Comparison of ENCODE assay signal across 21 cellular contexts in the genomic region with DNA sequence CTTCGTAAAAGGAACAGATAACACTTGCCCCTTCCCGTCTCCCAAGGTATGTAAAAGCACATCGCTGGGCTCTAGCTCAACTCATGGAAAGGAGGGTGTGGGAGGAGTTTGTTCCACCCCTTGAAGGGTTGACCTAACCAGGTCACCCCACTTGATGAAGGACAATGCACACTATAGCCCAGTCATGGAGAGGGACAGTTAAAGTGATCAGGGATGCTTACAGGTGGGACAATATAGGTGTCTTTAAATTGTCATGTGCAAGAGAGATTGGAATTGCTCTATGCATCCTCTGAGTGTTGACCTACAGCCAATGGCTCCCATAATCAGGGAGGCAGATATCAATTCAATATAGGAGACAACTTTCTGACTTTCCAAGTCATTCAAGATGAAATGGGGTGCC.
"Had no signal": no experiment of that assay in that cellular context is flagged by ENCODE, and none has a peak within 500 bp of the region (broad histone marks: within the 10 kb centered on the region; RNA-seq: fewer than 3 reads in every experiment).

No MANE protein-coding gene starts in this region.

- H3K4me3 ChIP-seq: coronary artery, dorsolateral prefrontal cortex, esophagus squamous epithelium, gastrocnemius medialis, heart right ventricle, left lung, lower lobe of right lung, mucosa of descending colon had no signal

- H3K4me1 Mint-ChIP-seq: naive B cell had no signal

- H3K36me3 ChIP-seq: esophagus squamous epithelium, gastrocnemius medialis, heart right ventricle, left lung, lower lobe of right lung had no signal

- H3K4me1 ChIP-seq: left lung, lower lobe of right lung had no signal

- ATAC-seq: gastrocnemius medialis, heart right ventricle, left cardiac atrium, left lung, left ventricle myocardium superior, lower lobe of right lung, mucosa of descending colon had no signal

- H3K9me3 Mint-ChIP-seq: mesothelial cell of epicardium, naive B cell had no signal

- H3K4me3 Mint-ChIP-seq: mesothelial cell of epicardium, naive B cell had no signal

- H3K27ac Mint-ChIP-seq: mesothelial cell of epicardium, naive B cell had no signal

- DNase-seq: dermis blood vessel endothelial cell; dorsolateral prefrontal cortex; effector CD4-positive, alpha-beta T cell; effector memory CD4-positive, alpha-beta T cell; esophagus squamous epithelium; foreskin fibroblast; foreskin melanocyte; gastrocnemius medialis; glutamatergic neuron; head of caudate nucleus; heart right ventricle; hippocampal formation; left cardiac atrium; left lung; left ventricle myocardium superior; lower lobe of right lung; mesenchymal stem cell; mucosa of descending colon; naive B cell had no signal

- H3K27me3 ChIP-seq: dorsolateral prefrontal cortex, esophagus squamous epithelium, gastrocnemius medialis, left lung had no signal

- H3K27ac ChIP-seq: coronary artery, dorsolateral prefrontal cortex, esophagus squamous epithelium, gastrocnemius medialis, heart right ventricle, left lung, lower lobe of right lung had no signal

- H3K9me3 ChIP-seq: esophagus squamous epithelium, gastrocnemius medialis, heart right ventricle, left lung, lower lobe of right lung, mucosa of descending colon had no signal
